9 cellular contexts compared by ENCODE assay signal in genomic region chr1:21302747-21303715, GRCh38. TPM values are rescaled to one million over a fixed set of nuclear protein-coding genes. Genes with fewer than 3 reads are reported as not detected.
DNase-seq lines count a peak whose midpoint lies in the region; ATAC-seq and TF ChIP-seq lines count a peak whose summit lies in the region.
"Had no signal": no experiment of that assay in that cellular context is flagged by ENCODE, and none has a peak within 500 bp of the region (broad histone marks: within the 10 kb centered on the region; RNA-seq: fewer than 3 reads in every experiment).

No MANE protein-coding gene starts in this region.

- H3K27me3 Mint-ChIP-seq in Caco-2 (ENCODE audit: insufficient read depth, unreplicated experiment), result no peaks in the 10 kb centered on the region

- no TSS peak for BruUV-seq in Caco-2 (replicated peaks; lab: Mats Ljungman, UMichigan)

- H3K4me1 ChIP-seq in right lobe of liver (no peaks in the 10 kb centered on the region), Caco-2 (no peaks in the 10 kb centered on the region)

- H3K36me3 ChIP-seq in right lobe of liver, result no peaks in the 10 kb centered on the region
- H3K36me3 ChIP-seq in Caco-2 (ENCODE audit: control insufficient read depth, insufficient read depth, low read length), result no peaks in the 10 kb centered on the region

- intact Hi-C loops in right lobe of liver (cut with DNase I), result no loop called here
- intact Hi-C loops in Caco-2 (cut with micrococcal nuclease; ENCODE audit: unreplicated experiment), result no loop called here

- H3K27me3 ChIP-seq in right lobe of liver (no peaks in the 10 kb centered on the region), Caco-2 (replicated peaks; ENCODE audit: control insufficient read depth, insufficient read depth, low read length) (no peaks in the 10 kb centered on the region)

- no peak overlapping the region for H3K27ac ChIP-seq in right lobe of liver

- H3K36me3 Mint-ChIP-seq in Caco-2 (ENCODE audit: insufficient read depth, unreplicated experiment), result peaks cover 4% of the 10 kb centered on the region

- POLR2A ChIA-PET in GM10248 (lab: Yijun Ruan, JAX) (no interaction called here), Caco-2 (lab: Charles Lee) (no interaction called here)

- CTCF ChIA-PET in GM10248 (lab: Yijun Ruan, JAX) (interaction anchor here (0.6 to 1.7 kb wide), 6 partner anchors 19 to 507 kb away, joined by 3 to 7 read pairs (median 3); no protein-coding TSS in a partner anchor), Caco-2 (lab: Charles Lee) (interaction anchor here (0.6 kb wide), 1 partner anchor 69 kb away, joined by 11 read pairs; no protein-coding TSS in a partner anchor)

- WGBS in right lobe of liver (ENCODE audit: insufficient coverage, low coverage, low lambda C conversion rate, missing lambda C conversion rate), result 66% methylated on average over 7 of the region's 11 CpGs

- H3K9me3 ChIP-seq in right lobe of liver (no peaks in the 10 kb centered on the region), Caco-2 (no peaks in the 10 kb centered on the region)

- no peak overlapping the region for H3K27ac Mint-ChIP-seq in Caco-2 (ENCODE audit: unreplicated experiment)

- TF ChIP-seq POLR2A in right lobe of liver (IDR thresholded peaks at IDR 0.05), result no peak

- ATAC-seq in right lobe of liver (peak; percentile 16 to 63 (median 30)), HG02970 (IDR thresholded peaks at IDR 0.05; ENCODE audit: low FRiP score, unreplicated experiment) (no peak), GM21825 (IDR thresholded peaks at IDR 0.05; ENCODE audit: unreplicated experiment) (no peak)
- ATAC-seq: GM12878 had no signal

- TF ChIP-seq CTCF in cardiac fibroblast (IDR thresholded peaks at IDR 0.05; ENCODE audit: low read depth, low read length) (peak; percentile 16), right lobe of liver (IDR thresholded peaks at IDR 0.05) (no peak), GM10248 (IDR thresholded peaks at IDR 0.05; ENCODE audit: control extremely low read depth, extremely low read depth, low read depth, missing control alignments) (no peak), Caco-2 (IDR thresholded peaks at IDR 0.05; ENCODE audit: insufficient read depth in 1 of 2, low read depth in 1 of 2, low read length in 1 of 2, severe bottlenecking in 1 of 2, unreplicated experiment in 1 of 2) (peak in 1 of 2 experiments; percentile 25)

- H3K4me3 Mint-ChIP-seq in Caco-2 (ENCODE audit: unreplicated experiment), result no peak overlapping the region

- no peaks in the 10 kb centered on the region for H3K9me3 Mint-ChIP-seq in Caco-2 (ENCODE audit: unreplicated experiment)

- H3K4me3 ChIP-seq in cardiac fibroblast (replicated peaks in 1 of 2; ENCODE audit: low read depth in 2 of 2, low read length in 2 of 2), result no peak overlapping the region
- H3K4me3 ChIP-seq in right lobe of liver, result no peak overlapping the region
- no peak overlapping the region for H3K4me3 ChIP-seq in Caco-2 (ENCODE audit: low read depth, low read length)
- H3K4me3 ChIP-seq: GM12878 had no signal

- H3K4me1 Mint-ChIP-seq in Caco-2 (ENCODE audit: low read depth, unreplicated experiment), result no peaks in the 10 kb centered on the region

- DNase-seq in AG08396 (ENCODE audit: low spot score) (peak; percentile 57), HS-27A (ENCODE audit: low read depth) (peak; percentile 39), cardiac fibroblast (ENCODE audit: low read depth in 2 of 2) (peak; percentile 81 to 92), right lobe of liver (no peak), GM10248 (ENCODE audit: extremely low spot score) (no peak), Caco-2 (no peak)

RNA-seq across cellular contexts. Expression of gene ECE1, which starts 12.8 kb away (rescaled TPM):
- 10 to 100 TPM; 39.7 to 61.3 (median 43.8) TPM for total RNA-seq in right lobe of liver
- total RNA-seq in Caco-2 (2022), result 49.6 and 50.2 TPM in 2 replicates

Comparison
In these comparisons a context has a peak if more than half of its experiments do, and no peak if none do; other contexts are left out.
1. DNase-seq: peak in AG08396 (single experiment), HS-27A (single experiment) and cardiac fibroblast (2 of 2); none in right lobe of liver (0 of 3), GM10248 (single experiment) and Caco-2 (0 of 2).
2. ATAC-seq: peak in right lobe of liver (4 of 4); none in HG02970 (single experiment) and GM21825 (single experiment).